ENCODE assay signal across 8 cellular contexts in genomic region chr10:70053212-70053895, GRCh38. TPM values are rescaled to one million over a fixed set of nuclear protein-coding genes. Genes with fewer than 3 reads are reported as not detected.
DNase-seq lines count a peak whose midpoint lies in the region; ATAC-seq and TF ChIP-seq lines count a peak whose summit lies in the region.

No MANE protein-coding gene starts in this region.

- H3K36me3 Mint-ChIP-seq in CD14-positive monocyte: no peaks in the 10 kb centered on the region

- no peak for DNase-seq in CD14-positive monocyte (ENCODE audit: low spot score)
- DNase-seq in LNCaP clone FGC (ENCODE audit: low read depth): no peak
- DNase-seq in lower leg skin (ENCODE audit: low spot score in 2 of 2): no peak

- peak overlapping the region; percentile 84 to 96 for H3K4me3 Mint-ChIP-seq in CD14-positive monocyte

- no peak for TF ChIP-seq POLR2A in lower leg skin (IDR thresholded peaks at IDR 0.05)

- 0% methylated on average over 46 to 65 of the region's 81 CpGs for WGBS in lower leg skin, 2 donors

- H3K27ac ChIP-seq in cingulate gyrus (ENCODE audit: low read depth, low read length): peak overlapping the region; percentile 57
- H3K27ac ChIP-seq in temporal lobe (ENCODE audit: low read depth, low read length): peak overlapping the region; percentile 2

- H3K27ac Mint-ChIP-seq in CD14-positive monocyte: no peak overlapping the region

- ATAC-seq in HG03442 (IDR thresholded peaks at IDR 0.05; ENCODE audit: unreplicated experiment): no peak
- no peak for ATAC-seq in GM19395 (IDR thresholded peaks at IDR 0.05; ENCODE audit: unreplicated experiment)
- no peak for ATAC-seq in GM21737 (IDR thresholded peaks at IDR 0.05; ENCODE audit: unreplicated experiment)

- peaks cover 0 to 4% (median 2%) of the 10 kb centered on the region in 7 donors for H3K9me3 Mint-ChIP-seq in CD14-positive monocyte

- H3K4me1 Mint-ChIP-seq in CD14-positive monocyte: peaks cover 13% of the 10 kb centered on the region

- TF ChIP-seq CTCF in CD14-positive monocyte (IDR thresholded peaks at IDR 0.05) (no peak), LNCaP clone FGC (IDR thresholded peaks at IDR 0.05; ENCODE audit: control insufficient read depth, extremely low read depth, insufficient read depth) (no peak), lower leg skin (IDR thresholded peaks at IDR 0.05) (no peak)

- intact Hi-C loops in CD14-positive monocyte (cut with micrococcal nuclease): no loop called here
- intact Hi-C loops in lower leg skin (cut with DNase I; ENCODE audit: low total_unique reads): no loop called here

- peaks cover 28 to 49% (median 35%) of the 10 kb centered on the region in 3 donors for H3K27me3 Mint-ChIP-seq in CD14-positive monocyte (ENCODE audit: low read depth in 3 of 3)

- peak overlapping the region; percentile 87 for H3K4me3 ChIP-seq in LNCaP clone FGC (ENCODE audit: low read depth, low read length)
- peak overlapping the region; percentile 48 for H3K4me3 ChIP-seq in lower leg skin (ENCODE audit: low read depth, poor library complexity, severe bottlenecking)

RNA-seq across cellular contexts. Expression of gene MACROH2A2, which starts 0.7 kb away (rescaled TPM):
- polyA plus RNA-seq in CD14-positive monocyte: 1 to 10 TPM; 1.0 to 1.9 TPM
- total RNA-seq in lower leg skin (10 to 100 TPM; 11.0 to 15.4 (median 12.8) TPM), temporal lobe (30.7 TPM)
